In genomic region chr2:178066324-178066723, GRCh38 we compare ENCODE assay signal across 14 cellular contexts. TPM values are rescaled to one million over a fixed set of nuclear protein-coding genes. Genes with fewer than 3 reads are reported as not detected.
DNase-seq lines count a peak whose midpoint lies in the region; ATAC-seq and TF ChIP-seq lines count a peak whose summit lies in the region.
"Had no signal": no experiment of that assay in that cellular context is flagged by ENCODE, and none has a peak within 500 bp of the region (broad histone marks: within the 10 kb centered on the region; RNA-seq: fewer than 3 reads in every experiment).

No MANE protein-coding gene starts in this region.

- no peaks in the 10 kb centered on the region for H3K27me3 ChIP-seq in thyroid gland
- H3K27me3 ChIP-seq: BLaER1 treated with 17β-estradiol and CSF1 and Interleukin-3, amounts not matched to agents 10 nM and 100 nM had no signal

- peak; percentile 44 to 45 for ATAC-seq in natural killer cell treated with Interleukin-12 subunit alpha and Interleukin-12 subunit beta and Interleukin-15 and Interleukin-18, amount 100 ng/mL, for 72 hours
- ATAC-seq in natural killer cell (no peak), HG02678 (IDR thresholded peaks at IDR 0.05; ENCODE audit: unreplicated experiment) (no peak)
- ATAC-seq: GM12878 had no signal

- WGBS in thyroid gland, 2 donors, result 92% methylated on average over 2 to 3 of the region's 3 CpGs

- H3K4me1 Mint-ChIP-seq in natural killer cell treated with Interleukin-12 subunit alpha and Interleukin-12 subunit beta and Interleukin-15 and Interleukin-18, amount 100 ng/mL, for 72 hours (ENCODE audit: low read depth in 2 of 2), result no peaks in the 10 kb centered on the region
- no peaks in the 10 kb centered on the region for H3K4me1 Mint-ChIP-seq in natural killer cell
- H3K4me1 Mint-ChIP-seq: CD4-positive, CD25-positive, alpha-beta regulatory T cell had no signal

- no peak overlapping the region for H3K27ac Mint-ChIP-seq in natural killer cell treated with Interleukin-12 subunit alpha and Interleukin-12 subunit beta and Interleukin-15 and Interleukin-18, amount 100 ng/mL, for 72 hours
- H3K27ac Mint-ChIP-seq in natural killer cell, result no peak overlapping the region
- H3K27ac Mint-ChIP-seq: CD4-positive, CD25-positive, alpha-beta regulatory T cell had no signal

- no peaks in the 10 kb centered on the region for H3K9me3 Mint-ChIP-seq in natural killer cell treated with Interleukin-12 subunit alpha and Interleukin-12 subunit beta and Interleukin-15 and Interleukin-18, amount 100 ng/mL, for 72 hours
- H3K9me3 Mint-ChIP-seq in natural killer cell, result no peaks in the 10 kb centered on the region
- H3K9me3 Mint-ChIP-seq: CD4-positive, CD25-positive, alpha-beta regulatory T cell had no signal

- intact Hi-C loops in natural killer cell (cut with micrococcal nuclease) (no loop called here), posterior vena cava (cut with DNase I) (no loop called here), thyroid gland (cut with DNase I) (no loop called here)

- TF ChIP-seq CTCF in natural killer cell (IDR thresholded peaks at IDR 0.05), result no peak
- TF ChIP-seq CTCF in thyroid gland (IDR thresholded peaks at IDR 0.05), result no peak

- peak overlapping the region; percentile 36 to 87 (median 76) for H3K27ac ChIP-seq in thyroid gland
- H3K27ac ChIP-seq: BLaER1 treated with 17β-estradiol and CSF1 and Interleukin-3, amounts not matched to agents 10 nM and 100 nM; HL-60 had no signal

- H3K36me3 Mint-ChIP-seq in natural killer cell treated with Interleukin-12 subunit alpha and Interleukin-12 subunit beta and Interleukin-15 and Interleukin-18, amount 100 ng/mL, for 72 hours, result no peaks in the 10 kb centered on the region
- H3K36me3 Mint-ChIP-seq in natural killer cell, result no peaks in the 10 kb centered on the region
- H3K36me3 Mint-ChIP-seq: CD4-positive, CD25-positive, alpha-beta regulatory T cell had no signal

- H3K4me3 Mint-ChIP-seq in natural killer cell treated with Interleukin-12 subunit alpha and Interleukin-12 subunit beta and Interleukin-15 and Interleukin-18, amount 100 ng/mL, for 72 hours, result no peak overlapping the region
- no peak overlapping the region for H3K4me3 Mint-ChIP-seq in natural killer cell
- H3K4me3 Mint-ChIP-seq: CD4-positive, CD25-positive, alpha-beta regulatory T cell had no signal

- TF ChIP-seq POLR2A in thyroid gland (IDR thresholded peaks at IDR 0.05), result no peak

- no peaks in the 10 kb centered on the region for H3K9me3 ChIP-seq in thyroid gland
- H3K9me3 ChIP-seq: BLaER1 treated with 17β-estradiol and CSF1 and Interleukin-3, amounts not matched to agents 10 nM and 100 nM; HAP-1 had no signal

- peaks cover 22 to 55% of the 10 kb centered on the region in 2 donors for H3K27me3 Mint-ChIP-seq in natural killer cell treated with Interleukin-12 subunit alpha and Interleukin-12 subunit beta and Interleukin-15 and Interleukin-18, amount 100 ng/mL, for 72 hours
- peaks cover 3 to 26% of the 10 kb centered on the region in 2 donors for H3K27me3 Mint-ChIP-seq in natural killer cell (ENCODE audit: low read depth in 2 of 2)

- no peaks in the 10 kb centered on the region for H3K36me3 ChIP-seq in thyroid gland
- H3K36me3 ChIP-seq: BLaER1 treated with 17β-estradiol and CSF1 and Interleukin-3, amounts not matched to agents 10 nM and 100 nM; HAP-1 had no signal

- no peak for DNase-seq in natural killer cell treated with Interleukin-12 subunit alpha and Interleukin-12 subunit beta and Interleukin-15 and Interleukin-18, amount 100 ng/mL, for 72 hours (ENCODE audit: low spot score)
- DNase-seq in natural killer cell, result no peak
- peak; percentile 68 for DNase-seq in posterior vena cava (ENCODE audit: low spot score)
- DNase-seq in thyroid gland, result no peak
- DNase-seq in AG20443 (ENCODE audit: low spot score), result no peak
- no peak for DNase-seq in NCI-H2171 (lab: John Stamatoyannopoulos, UW)
- DNase-seq: 8988T; CD4-positive, CD25-positive, alpha-beta regulatory T cell; GOT3 had no signal

- H3K4me1 ChIP-seq in thyroid gland, result peaks cover 12 to 33% of the 10 kb centered on the region in 2 donors
- H3K4me1 ChIP-seq: HAP-1 had no signal

- no peak overlapping the region for H3K4me3 ChIP-seq in thyroid gland (replicated peaks in 1 of 3)
- H3K4me3 ChIP-seq: BLaER1 treated with 17β-estradiol and CSF1 and Interleukin-3, amounts not matched to agents 10 nM and 100 nM; GM12878; HAP-1 had no signal

RNA-seq across cellular contexts. Expression of gene PDE11A, which starts 6.3 kb away (rescaled TPM):
- not detected for total RNA-seq in natural killer cell treated with Interleukin-12 subunit alpha and Interleukin-12 subunit beta and Interleukin-15 and Interleukin-18, amount 100 ng/mL, for 72 hours
- not detected for total RNA-seq in natural killer cell
- total RNA-seq in posterior vena cava, result 1 to 10 TPM; 1.1 to 1.4 TPM
- total RNA-seq in thyroid gland, result 1 to 10 TPM; 2.2 to 4.0 (median 3.0) TPM
- total RNA-seq: CD4-positive, CD25-positive, alpha-beta regulatory T cell had no signal

RNA-seq across cellular contexts. Expression of gene RBM45, which starts 45.9 kb away (rescaled TPM):
- total RNA-seq in natural killer cell treated with Interleukin-12 subunit alpha and Interleukin-12 subunit beta and Interleukin-15 and Interleukin-18, amount 100 ng/mL, for 72 hours, result 10 to 100 TPM; 12.9 to 17.4 TPM
- total RNA-seq in natural killer cell (10 to 100 TPM in 1 of 3 donors, 1 to 10 TPM in 2; 7.8 to 10.9 (median 9.1) TPM), posterior vena cava (10 to 100 TPM; 11.3 to 13.9 TPM), thyroid gland (10 to 100 TPM; 18.0 to 25.3 (median 22.5) TPM)

Comparison
In these comparisons a context has a peak if more than half of its experiments do, and no peak if none do; other contexts are left out.
1. ATAC-seq: peak in natural killer cell treated with Interleukin-12 subunit alpha and Interleukin-12 subunit beta and Interleukin-15 and Interleukin-18, amount 100 ng/mL, for 72 hours (2 of 2); none in natural killer cell (0 of 3) and HG02678 (single experiment).